21 cellular contexts compared by ENCODE assay signal in the genomic region with DNA sequence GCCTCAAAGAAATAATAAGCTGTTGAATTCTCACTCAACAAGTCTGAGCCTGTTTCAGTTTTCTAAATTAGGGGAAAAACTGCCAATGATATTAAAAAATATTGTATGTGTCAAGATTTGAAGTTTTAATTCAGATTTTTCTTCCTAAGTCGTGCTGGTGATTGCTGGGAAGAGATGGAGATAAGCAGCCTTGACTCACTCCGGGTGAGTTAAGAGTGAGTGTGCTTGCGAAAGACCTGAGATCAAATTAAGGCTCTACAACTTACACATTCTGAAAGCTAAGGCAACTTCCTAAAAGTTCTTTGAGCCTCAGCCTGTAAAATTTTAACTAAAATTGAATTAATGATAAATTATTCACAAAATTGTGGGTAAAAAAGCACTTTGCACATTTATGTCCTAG.
A peak's percentile ranks its signal among the peaks of the same experiment; 100 is the strongest.
DNase-seq lines count a peak whose midpoint lies in the region; ATAC-seq and TF ChIP-seq lines count a peak whose summit lies in the region.
"Had no signal": no experiment of that assay in that cellular context is flagged by ENCODE, and none has a peak within 500 bp of the region (broad histone marks: within the 10 kb centered on the region; RNA-seq: fewer than 3 reads in every experiment).

No MANE protein-coding gene starts in this region.

- no peak overlapping the region for H3K27ac ChIP-seq in foreskin keratinocyte
- H3K27ac ChIP-seq: right atrium auricular region had no signal

- H3K4me1 Mint-ChIP-seq in stimulated activated effector memory CD8-positive, alpha-beta T cell treated with anti-CD3 and anti-CD28 coated beads, Interleukin-12 subunit alpha, Interleukin-12 subunit beta, amount 100 ng/mL, for 72 hours = no peaks in the 10 kb centered on the region

- no peak for TF ChIP-seq CTCF in foreskin keratinocyte (conservative IDR thresholded peaks at IDR 0.05)

- no peaks in the 10 kb centered on the region for H3K36me3 Mint-ChIP-seq in stimulated activated effector memory CD8-positive, alpha-beta T cell treated with anti-CD3 and anti-CD28 coated beads, Interleukin-12 subunit alpha, Interleukin-12 subunit beta, amount 100 ng/mL, for 72 hours
- H3K36me3 Mint-ChIP-seq: CD8-positive, alpha-beta T cell had no signal

- intact Hi-C loops in left colon (cut with DNase I, micrococcal nuclease) = no loop called here

- no peaks in the 10 kb centered on the region for H3K27me3 ChIP-seq in foreskin keratinocyte
- H3K27me3 ChIP-seq: right atrium auricular region had no signal

- DNase-seq in GF-D8 (lab: John Stamatoyannopoulos, UW) = peak; percentile 6
- DNase-seq in NOMO-1 treated with DMSO at 0.1 percent for 48 hours (lab: John Stamatoyannopoulos, UW; ENCODE audit: unreplicated experiment) = peak; percentile 91
- peak; percentile 86 for DNase-seq in amniotic epithelial cell (ENCODE audit: low read depth)
- DNase-seq in foreskin keratinocyte = peak in 1 of 2 donors; percentile 61
- no peak for DNase-seq in stimulated activated effector memory CD8-positive, alpha-beta T cell treated with anti-CD3 and anti-CD28 coated beads, Interleukin-12 subunit alpha, Interleukin-12 subunit beta, amount 100 ng/mL, for 72 hours (ENCODE audit: low spot score in 2 of 2)
- DNase-seq in NCI-H2227 treated with DMSO at 0.1 percent for 48 hours (lab: John Stamatoyannopoulos, UW) = no peak
- no peak for DNase-seq in left colon
- DNase-seq: activated CD8-positive, alpha-beta memory T cell treated with anti-CD3 and anti-CD28 coated beads for 24 hours; CD8-positive, alpha-beta T cell; cortex of kidney; DND-41; erythroblast; KG1; kidney; NCI-H187; NCI-H510A treated with DMSO at 0.1 percent for 48 hours; RPMI8226; stimulated activated CD4-positive, alpha-beta T cell treated with anti-CD3 and anti-CD28 coated beads, Interleukin-1b, Interleukin-23, amount 100 ng/mL, for 48 hours had no signal

- H3K9me3 Mint-ChIP-seq in stimulated activated effector memory CD8-positive, alpha-beta T cell treated with anti-CD3 and anti-CD28 coated beads, Interleukin-12 subunit alpha, Interleukin-12 subunit beta, amount 100 ng/mL, for 72 hours = peaks cover 9% of the 10 kb centered on the region

- no peak overlapping the region for H3K4me3 Mint-ChIP-seq in stimulated activated effector memory CD8-positive, alpha-beta T cell treated with anti-CD3 and anti-CD28 coated beads, Interleukin-12 subunit alpha, Interleukin-12 subunit beta, amount 100 ng/mL, for 72 hours
- H3K4me3 Mint-ChIP-seq: activated T-helper 1 cell treated with anti-CD3 and anti-CD28 coated beads, Interleukin-12 subunit alpha, Interleukin-12 subunit beta, Interleukin-2, Interleukin-4 antibody, amounts not matched to agents 30 ng/mL and 10 ng/mL and 1 ng/mL, durations not matched to agents 14 hours and 24 hours and 36 hours; CD8-positive, alpha-beta T cell had no signal

- no peak overlapping the region for H3K27ac Mint-ChIP-seq in stimulated activated effector memory CD8-positive, alpha-beta T cell treated with anti-CD3 and anti-CD28 coated beads, Interleukin-12 subunit alpha, Interleukin-12 subunit beta, amount 100 ng/mL, for 72 hours
- H3K27ac Mint-ChIP-seq: activated T-helper 1 cell treated with anti-CD3 and anti-CD28 coated beads, Interleukin-12 subunit alpha, Interleukin-12 subunit beta, Interleukin-2, Interleukin-4 antibody, amounts not matched to agents 30 ng/mL and 10 ng/mL and 1 ng/mL, durations not matched to agents 14 hours and 24 hours and 36 hours; CD8-positive, alpha-beta T cell had no signal

- peak; percentile 95 for ATAC-seq in foreskin keratinocyte
- no peak for ATAC-seq in stimulated activated effector memory CD8-positive, alpha-beta T cell treated with anti-CD3 and anti-CD28 coated beads, Interleukin-12 subunit alpha, Interleukin-12 subunit beta, amount 100 ng/mL, for 72 hours
- ATAC-seq in HG02642 (IDR thresholded peaks at IDR 0.05; ENCODE audit: poor library complexity, unreplicated experiment) = no peak
- ATAC-seq in left colon = no peak
- ATAC-seq: CD8-positive, alpha-beta T cell had no signal

- H3K4me1 ChIP-seq in foreskin keratinocyte = no peaks in the 10 kb centered on the region
- H3K4me1 ChIP-seq: right atrium auricular region had no signal

Comparison
In these comparisons a context has a peak if more than half of its experiments do, and no peak if none do; other contexts are left out.
1. DNase-seq: peak in GF-D8 (single experiment), NOMO-1 treated with DMSO at 0.1 percent for 48 hours (single experiment) and amniotic epithelial cell (single experiment); none in stimulated activated effector memory CD8-positive, alpha-beta T cell treated with anti-CD3 and anti-CD28 coated beads, Interleukin-12 subunit alpha, Interleukin-12 subunit beta, amount 100 ng/mL, for 72 hours (0 of 2), NCI-H2227 treated with DMSO at 0.1 percent for 48 hours (single experiment) and left colon (0 of 2).